In the genomic region with DNA sequence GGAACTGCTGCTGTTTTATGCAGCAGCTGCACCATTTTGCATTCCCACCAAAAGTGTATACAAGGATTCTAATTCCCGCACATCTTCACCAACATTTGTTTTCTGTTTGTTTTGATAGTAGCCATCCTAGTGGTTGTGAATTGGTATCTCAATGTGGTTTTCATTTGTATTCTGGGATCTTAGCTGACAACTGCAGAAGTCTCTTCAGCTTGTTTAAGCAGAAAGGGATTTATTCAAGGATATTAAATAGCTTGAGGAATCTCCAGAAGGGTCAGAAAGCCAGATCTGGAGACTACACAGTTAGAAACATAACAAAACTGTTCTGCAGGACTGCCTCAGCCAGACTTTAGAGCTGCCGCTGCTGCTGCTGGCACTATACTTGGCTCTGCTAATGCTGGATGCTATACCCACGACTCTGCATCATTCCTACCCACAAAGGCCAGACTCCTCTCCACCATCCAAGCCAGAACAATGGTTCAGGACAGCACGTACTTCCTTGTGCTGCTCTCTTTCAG, we compare ENCODE assay signal across 23 cellular contexts.
"Had no signal": no experiment of that assay in that cellular context is flagged by ENCODE, and none has a peak within 500 bp of the region (broad histone marks: within the 10 kb centered on the region; RNA-seq: fewer than 3 reads in every experiment).

No MANE protein-coding gene starts in this region.

- H3K9ac ChIP-seq: KMS-11 had no signal

- H3K4me3 ChIP-seq: SK-N-MC had no signal

- ATAC-seq: activated CD8-positive, alpha-beta memory T cell treated with anti-CD3 and anti-CD28 coated beads, Interleukin-2, amount 10 ng/mL, durations not matched to agents 7 days and 5 days; Right ventricle myocardium inferior; T-cell had no signal

- DNase-seq: activated B cell treated with CpG ODN at 0.5 μM for 24 hours; activated CD4-positive, alpha-beta T cell treated with anti-CD3 and anti-CD28 coated beads for 1 hour; activated CD4-positive, alpha-beta T cell treated with anti-CD3 and anti-CD28 coated beads, Interleukin-2, amount 10 ng/mL, durations not matched to agents 24 days and 14 days; activated CD4-positive, alpha-beta T cell treated with anti-CD3 and anti-CD28 coated beads, Interleukin-2, amount 50 U/mL, for 48 hours; activated CD8-positive, alpha-beta memory T cell treated with anti-CD3 and anti-CD28 coated beads, Interleukin-2, amount 10 ng/mL, durations not matched to agents 7 days and 5 days; activated effector memory CD4-positive, alpha-beta T cell treated with Interleukin-2 at 50 U/mL for 16 hours; activated naive CD4-positive, alpha-beta T cell; activated T-cell treated with anti-CD3 and anti-CD28 coated beads, Interleukin-2, amount 50 U/mL, for 24 hours; amniotic stem cell; NCI-H1092 treated with DMSO at 0.1 percent for 48 hours; NCI-H1417 treated with DMSO at 0.1 percent for 48 hours; NCI-H1694; NCI-H2029; NCI-H345; NCI-H510A; NCI-H526 treated with DMSO at 0.1 percent for 48 hours; NCI-H82; T-cell; T-helper 2 cell; T1000 had no signal

- H3K4me2 ChIP-seq: KMS-11 had no signal

- H3K27ac ChIP-seq: KMS-11, SK-N-MC had no signal
